In genomic region chr7:43461349-43462024, GRCh38 we compare ENCODE assay signal across 20 cellular contexts.
"Had no signal": no experiment of that assay in that cellular context is flagged by ENCODE, and none has a peak within 500 bp of the region (broad histone marks: within the 10 kb centered on the region; RNA-seq: fewer than 3 reads in every experiment).

No MANE protein-coding gene starts in this region.

- H3K4me1 ChIP-seq: lower lobe of right lung had no signal

- H3K27ac Mint-ChIP-seq: activated CD8-positive, alpha-beta T cell treated with anti-CD3 and anti-CD28 coated beads for 36 hours; mesothelial cell of epicardium; naive B cell; T-helper 17 cell had no signal

- H3K36me3 ChIP-seq: esophagus muscularis mucosa, lower lobe of right lung, neutrophil, WERI-Rb-1 had no signal

- FAIRE-seq: colon had no signal

- H3K36me3 Mint-ChIP-seq: mesothelial cell of epicardium, naive B cell had no signal

- H3K9me3 ChIP-seq: esophagus muscularis mucosa, lower lobe of right lung, neutrophil had no signal

- DNase-seq: activated CD8-positive, alpha-beta T cell treated with anti-CD3 and anti-CD28 coated beads for 36 hours; activated effector memory CD4-positive, alpha-beta T cell treated with Interleukin-2 at 50 U/mL for 16 hours; activated naive CD4-positive, alpha-beta T cell treated with anti-CD3 and anti-CD28 coated beads, Interleukin-2, amount 50 U/mL, for 16 hours; activated T-cell treated with anti-CD3 and anti-CD28 coated beads, Interleukin-2, amount 50 U/mL, for 4 hours; caudate nucleus; kidney glomerular epithelial cell; lower lobe of right lung; naive B cell; retina; stimulated activated CD4-positive, alpha-beta T cell treated with anti-CD3 and anti-CD28 coated beads, Interleukin-4, amount 100 ng/mL, for 4 hours; stimulated activated CD8-positive, alpha-beta memory T cell treated with anti-CD3 and anti-CD28 coated beads, Interleukin-4, amount 100 ng/mL, for 48 hours; stimulated activated naive CD4-positive, alpha-beta T cell treated with Interleukin-2 at 50 U/mL for 16 hours; T-helper 17 cell; trophoblast cell; WERI-Rb-1 had no signal

- H3K9me3 Mint-ChIP-seq: activated CD8-positive, alpha-beta T cell treated with anti-CD3 and anti-CD28 coated beads for 36 hours; activated T-cell treated with anti-CD3 and anti-CD28 coated beads, Interleukin-2, amount 50 U/mL, for 4 hours; mesothelial cell of epicardium; naive B cell had no signal

- ATAC-seq: activated CD8-positive, alpha-beta T cell treated with anti-CD3 and anti-CD28 coated beads for 36 hours; activated T-cell treated with anti-CD3 and anti-CD28 coated beads, Interleukin-2, amount 50 U/mL, for 4 hours; lower lobe of right lung; T-helper 17 cell had no signal

- H3K4me2 ChIP-seq: smooth muscle cell had no signal

- H3K27me3 ChIP-seq: esophagus muscularis mucosa, neutrophil had no signal

- H3K4me3 Mint-ChIP-seq: activated CD8-positive, alpha-beta T cell treated with anti-CD3 and anti-CD28 coated beads for 36 hours; activated T-cell treated with anti-CD3 and anti-CD28 coated beads, Interleukin-2, amount 50 U/mL, for 4 hours; mesothelial cell of epicardium; naive B cell; T-helper 17 cell had no signal

- H3K4me1 Mint-ChIP-seq: naive B cell had no signal

- H3K27ac ChIP-seq: esophagus muscularis mucosa, lower lobe of right lung, neutrophil, WERI-Rb-1 had no signal

- H3K4me3 ChIP-seq: esophagus muscularis mucosa, lower lobe of right lung, smooth muscle cell had no signal
